1 cellular context compared by ENCODE assay signal in genomic region chr1:156740679-156741612, GRCh38.
TF ChIP-seq lines count a peak whose summit lies in the region.

Gene MRPL24, minus strand, starts transcription at chr1:156741088. Its CDS starts 2,384 bp downstream, at chr1:156738704.

TF ChIP-seq in liver, 16 proteins besides CTCF, POLR2A, EP300 and RAD21 (continued from another document):
- TF ChIP-seq, protein P1, sequence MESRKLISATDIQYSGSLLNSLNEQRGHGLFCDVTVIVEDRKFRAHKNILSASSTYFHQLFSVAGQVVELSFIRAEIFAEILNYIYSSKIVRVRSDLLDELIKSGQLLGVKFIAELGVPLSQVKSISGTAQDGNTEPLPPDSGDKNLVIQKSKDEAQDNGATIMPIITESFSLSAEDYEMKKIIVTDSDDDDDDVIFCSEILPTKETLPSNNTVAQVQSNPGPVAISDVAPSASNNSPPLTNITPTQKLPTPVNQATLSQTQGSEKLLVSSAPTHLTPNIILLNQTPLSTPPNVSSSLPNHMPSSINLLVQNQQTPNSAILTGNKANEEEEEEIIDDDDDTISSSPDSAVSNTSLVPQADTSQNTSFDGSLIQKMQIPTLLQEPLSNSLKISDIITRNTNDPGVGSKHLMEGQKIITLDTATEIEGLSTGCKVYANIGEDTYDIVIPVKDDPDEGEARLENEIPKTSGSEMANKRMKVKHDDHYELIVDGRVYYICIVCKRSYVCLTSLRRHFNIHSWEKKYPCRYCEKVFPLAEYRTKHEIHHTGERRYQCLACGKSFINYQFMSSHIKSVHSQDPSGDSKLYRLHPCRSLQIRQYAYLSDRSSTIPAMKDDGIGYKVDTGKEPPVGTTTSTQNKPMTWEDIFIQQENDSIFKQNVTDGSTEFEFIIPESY (IDR thresholded peaks at IDR 0.05), result peak; percentile 97
- TF ChIP-seq HNF4A (conservative IDR thresholded peaks at IDR 0.05) (peak; percentile 56 to 85), YY1 (IDR thresholded peaks at IDR 0.05) (peak; percentile 99), SP1 (IDR thresholded peaks at IDR 0.05) (peak; percentile 84)
- TF ChIP-seq, protein P2, sequence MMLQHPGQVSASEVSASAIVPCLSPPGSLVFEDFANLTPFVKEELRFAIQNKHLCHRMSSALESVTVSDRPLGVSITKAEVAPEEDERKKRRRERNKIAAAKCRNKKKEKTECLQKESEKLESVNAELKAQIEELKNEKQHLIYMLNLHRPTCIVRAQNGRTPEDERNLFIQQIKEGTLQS (IDR thresholded peaks at IDR 0.05), result peak; percentile 67
TF ChIP-seq in liver: peak in this region for 16.
